ENCODE assay signal across 11 cellular contexts in genomic region chr13:26325876-26326275, GRCh38.
DNase-seq lines count a peak whose midpoint lies in the region; ATAC-seq, FAIRE-seq and TF ChIP-seq lines count a peak whose summit lies in the region.
"Had no signal": no experiment of that assay in that cellular context is flagged by ENCODE, and none has a peak within 500 bp of the region (broad histone marks: within the 10 kb centered on the region; RNA-seq: fewer than 3 reads in every experiment).

No MANE protein-coding gene starts in this region.

- no peaks in the 10 kb centered on the region for H3K27me3 Mint-ChIP-seq in progenitor cell of endocrine pancreas
- H3K27me3 Mint-ChIP-seq: activated CD4-positive, alpha-beta T cell treated with anti-CD3 and anti-CD28 coated beads for 36 hours; brain had no signal

- H3K36me3 ChIP-seq in uterus, result no peaks in the 10 kb centered on the region

- H3K4me1 ChIP-seq in uterus, result no peaks in the 10 kb centered on the region

- H3K9me3 Mint-ChIP-seq in progenitor cell of endocrine pancreas (ENCODE audit: low read depth), result peaks cover 11% of the 10 kb centered on the region

- peaks cover 15% of the 10 kb centered on the region for H3K4me1 Mint-ChIP-seq in progenitor cell of endocrine pancreas (ENCODE audit: low read depth)

- no peak overlapping the region for H3K27ac ChIP-seq in uterus
- H3K27ac ChIP-seq: skin epidermis had no signal

- H3K27ac Mint-ChIP-seq in progenitor cell of endocrine pancreas, result peak overlapping the region; percentile 2
- H3K27ac Mint-ChIP-seq: activated CD4-positive, alpha-beta T cell treated with anti-CD3 and anti-CD28 coated beads for 36 hours had no signal

- peak; percentile 2 for DNase-seq in GM19239 (ENCODE audit: insufficient read length, low spot score)
- peak; percentile 28 for DNase-seq in LHCN-M2 (ENCODE audit: low read depth)
- no peak for DNase-seq in progenitor cell of endocrine pancreas (ENCODE audit: low spot score, unreplicated experiment)
- no peak for DNase-seq in HUDEP-2 (lab: John Stamatoyannopoulos, UW; ENCODE audit: unreplicated experiment in 76 of 76)
- DNase-seq in uterus, result no peak
- no peak for DNase-seq in activated T-cell treated with anti-CD3 and anti-CD28 coated beads, Interleukin-2, amount 50 U/mL, for 48 hours
- DNase-seq: activated CD4-positive, alpha-beta T cell treated with anti-CD3 and anti-CD28 coated beads for 36 hours; NCI-H748 treated with DMSO at 0.1 percent for 48 hours had no signal

- peak; percentile 80 for ATAC-seq in HG02678 (IDR thresholded peaks at IDR 0.05; ENCODE audit: unreplicated experiment)
- ATAC-seq: activated CD4-positive, alpha-beta T cell treated with anti-CD3 and anti-CD28 coated beads for 36 hours had no signal

- intact Hi-C loops in uterus (cut with DNase I; ENCODE audit: low total_unique reads), result no loop called here

- no peaks in the 10 kb centered on the region for H3K9me3 ChIP-seq in uterus

- no peak overlapping the region for H3K4me3 Mint-ChIP-seq in progenitor cell of endocrine pancreas (ENCODE audit: low read depth)
- H3K4me3 Mint-ChIP-seq: activated CD4-positive, alpha-beta T cell treated with anti-CD3 and anti-CD28 coated beads for 36 hours; brain had no signal

- peak; percentile 89 for FAIRE-seq in GM19239 (lab: Jason Lieb, UNC)

- TF ChIP-seq POLR2A in uterus (IDR thresholded peaks at IDR 0.05), result no peak

- no peaks in the 10 kb centered on the region for H3K27me3 ChIP-seq in uterus

- H3K4me3 ChIP-seq in uterus, result no peak overlapping the region
- H3K4me3 ChIP-seq: skin epidermis had no signal

- H3K36me3 Mint-ChIP-seq in progenitor cell of endocrine pancreas (ENCODE audit: insufficient read depth), result peaks cover 10% of the 10 kb centered on the region

- no peak for TF ChIP-seq CTCF in progenitor cell of endocrine pancreas (IDR thresholded peaks at IDR 0.05; ENCODE audit: unreplicated experiment)
- no peak for TF ChIP-seq CTCF in uterus (IDR thresholded peaks at IDR 0.05)

Comparison
In these comparisons a context has a peak if more than half of its experiments do, and no peak if none do; other contexts are left out.
1. DNase-seq: peak in GM19239 (single experiment) and LHCN-M2 (single experiment); none in progenitor cell of endocrine pancreas (single experiment), HUDEP-2 (0 of 76), uterus (0 of 2) and activated T-cell treated with anti-CD3 and anti-CD28 coated beads, Interleukin-2, amount 50 U/mL, for 48 hours (0 of 2).